In the genomic region with DNA sequence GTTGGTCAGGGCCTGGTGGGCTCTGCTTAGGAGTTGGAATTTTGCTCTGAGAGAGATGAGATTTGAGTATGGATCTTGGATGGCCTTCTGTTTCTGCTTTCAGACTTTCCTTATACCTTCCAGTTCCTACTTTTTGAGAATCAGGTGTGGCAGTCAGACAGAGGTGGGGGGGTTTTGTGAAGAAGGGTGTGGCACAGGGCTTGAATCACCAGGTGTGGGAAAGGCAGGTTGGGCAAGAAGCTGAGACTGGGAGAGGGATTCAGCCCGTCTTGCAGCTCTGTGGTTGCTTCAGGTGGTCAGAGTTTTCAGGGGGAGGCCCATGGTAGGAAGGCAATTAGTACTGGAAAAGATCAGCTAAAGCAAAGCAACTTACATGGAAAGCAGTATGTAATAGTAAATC, we compare ENCODE assay signal across 10 cellular contexts.
A peak's percentile ranks its signal among the peaks of the same experiment; 100 is the strongest.
DNase-seq lines count a peak whose midpoint lies in the region; ATAC-seq and TF ChIP-seq lines count a peak whose summit lies in the region.
"Had no signal": no experiment of that assay in that cellular context is flagged by ENCODE, and none has a peak within 500 bp of the region (broad histone marks: within the 10 kb centered on the region; RNA-seq: fewer than 3 reads in every experiment).

No MANE protein-coding gene starts in this region.

- WGBS in prostate gland, result 66% methylated on average over 1 of the region's 1 CpG
- WGBS in ovary, 3 donors, result 56 to 76% (median 64%) methylated on average over 1 of the region's 1 CpG

- H3K9ac ChIP-seq in KMS-11, result no peak overlapping the region
- H3K9ac ChIP-seq: neural progenitor cell had no signal

- peaks cover 16% of the 10 kb centered on the region for H3K4me1 Mint-ChIP-seq in T-helper 1 cell treated with Interleukin-12 subunit alpha and Interleukin-12 subunit beta and Interleukin-4 antibody, amounts not matched to agents 30 μg/mL and 1 μg/mL, for 36 hours (ENCODE audit: low read depth)

- peak overlapping the region; percentile 76 for H3K27ac Mint-ChIP-seq in T-helper 1 cell treated with Interleukin-12 subunit alpha and Interleukin-12 subunit beta and Interleukin-4 antibody, amounts not matched to agents 30 μg/mL and 1 μg/mL, for 36 hours
- H3K27ac Mint-ChIP-seq: neural progenitor cell had no signal

- DNase-seq in T-helper 1 cell, result no peak
- peak; percentile 86 for DNase-seq in epithelial cell of esophagus (ENCODE audit: low read depth)
- no peak for DNase-seq in prostate gland (ENCODE audit: low spot score)
- DNase-seq in ovary, result no peak
- no peak for DNase-seq in NCI-H82 (lab: John Stamatoyannopoulos, UW)

- no peak for TF ChIP-seq EP300 in ovary (IDR thresholded peaks at IDR 0.05)

- no peaks in the 10 kb centered on the region for H3K36me3 ChIP-seq in KMS-11 (ENCODE audit: insufficient read depth)
- H3K36me3 ChIP-seq in prostate gland, result no peaks in the 10 kb centered on the region
- no peaks in the 10 kb centered on the region for H3K36me3 ChIP-seq in ovary
- H3K36me3 ChIP-seq: neural progenitor cell had no signal

- no peaks in the 10 kb centered on the region for H3K27me3 Mint-ChIP-seq in T-helper 1 cell treated with Interleukin-12 subunit alpha and Interleukin-12 subunit beta and Interleukin-4 antibody, amounts not matched to agents 30 μg/mL and 1 μg/mL, for 36 hours (ENCODE audit: low read depth)

- peak overlapping the region; percentile 66 for H3K27ac ChIP-seq in KMS-11
- peak overlapping the region; percentile 51 to 68 for H3K27ac ChIP-seq in prostate gland
- no peak overlapping the region for H3K27ac ChIP-seq in ovary
- H3K27ac ChIP-seq: neural progenitor cell had no signal

- peak overlapping the region; percentile 49 for H3K4me3 Mint-ChIP-seq in T-helper 1 cell treated with Interleukin-12 subunit alpha and Interleukin-12 subunit beta and Interleukin-4 antibody, amounts not matched to agents 30 μg/mL and 1 μg/mL, for 36 hours
- H3K4me3 Mint-ChIP-seq: neural progenitor cell had no signal

- peak overlapping the region; percentile 93 for H3K4me2 ChIP-seq in KMS-11
- H3K4me2 ChIP-seq: neural progenitor cell had no signal

- H3K36me3 Mint-ChIP-seq in T-helper 1 cell treated with Interleukin-12 subunit alpha and Interleukin-12 subunit beta and Interleukin-4 antibody, amounts not matched to agents 30 μg/mL and 1 μg/mL, for 36 hours (ENCODE audit: low read depth), result peaks cover 5% of the 10 kb centered on the region
- H3K36me3 Mint-ChIP-seq: neural progenitor cell had no signal

- H2AFZ ChIP-seq in KMS-11 (ENCODE audit: low read depth), result peak overlapping the region; percentile 3; the same call in 1 of the 2 replicates
- H2AFZ ChIP-seq: neural progenitor cell had no signal

- H3K4me3 ChIP-seq in KMS-11 (IDR thresholded peaks at IDR 0.05; ENCODE audit: insufficient read depth, low read depth, low read length), result no peak overlapping the region
- no peak overlapping the region for H3K4me3 ChIP-seq in epithelial cell of esophagus (ENCODE audit: low read length)
- H3K4me3 ChIP-seq in prostate gland, result peak overlapping the region in 1 of 2 donors; percentile 16
- no peak overlapping the region for H3K4me3 ChIP-seq in ovary
- H3K4me3 ChIP-seq: GM12878, neural progenitor cell had no signal

- TF ChIP-seq POLR2A in prostate gland (IDR thresholded peaks at IDR 0.05) (no peak), ovary (IDR thresholded peaks at IDR 0.05) (no peak)

- no peaks in the 10 kb centered on the region for H3K79me2 ChIP-seq in KMS-11 (ENCODE audit: insufficient read depth, low read depth)

- intact Hi-C loops in prostate gland (cut with DNase I) (loop anchor here (2.0 to 10.0 kb wide), 8 partner anchors 109 to 773 kb away; a partner anchor contains a TSS), ovary (cut with DNase I) (no loop called here)

- H3K4me1 ChIP-seq in KMS-11 (ENCODE audit: low read depth, poor library complexity, severe bottlenecking) (peaks cover 24% of the 10 kb centered on the region), prostate gland (replicated peaks) (peaks cover 2% of the 10 kb centered on the region), ovary (ENCODE audit: insufficient read depth) (peaks cover 9% of the 10 kb centered on the region)
- H3K4me1 ChIP-seq: neural progenitor cell had no signal

- H3K27me3 ChIP-seq in KMS-11 (ENCODE audit: insufficient read depth, low read depth), result no peaks in the 10 kb centered on the region
- H3K27me3 ChIP-seq in prostate gland (replicated peaks; ENCODE audit: insufficient read depth), result no peaks in the 10 kb centered on the region
- H3K27me3 ChIP-seq in ovary, result no peaks in the 10 kb centered on the region
- H3K27me3 ChIP-seq: neural progenitor cell had no signal

- no peak for ATAC-seq in HG03442 (IDR thresholded peaks at IDR 0.05; ENCODE audit: unreplicated experiment)

- H3K9me3 ChIP-seq in prostate gland (no peaks in the 10 kb centered on the region), ovary (no peaks in the 10 kb centered on the region)

- no peaks in the 10 kb centered on the region for H3K9me3 Mint-ChIP-seq in T-helper 1 cell treated with Interleukin-12 subunit alpha and Interleukin-12 subunit beta and Interleukin-4 antibody, amounts not matched to agents 30 μg/mL and 1 μg/mL, for 36 hours

- H4K20me1 ChIP-seq in KMS-11 (ENCODE audit: insufficient read depth), result no peaks in the 10 kb centered on the region

- no peak for TF ChIP-seq CTCF in KMS-11 (conservative IDR thresholded peaks at IDR 0.05; ENCODE audit: low read depth, low read length)
- no peak for TF ChIP-seq CTCF in epithelial cell of esophagus (IDR thresholded peaks at IDR 0.05; ENCODE audit: insufficient read depth, low read depth, low read length, missing control alignments)
- no peak for TF ChIP-seq CTCF in prostate gland (IDR thresholded peaks at IDR 0.05)
- no peak for TF ChIP-seq CTCF in ovary (IDR thresholded peaks at IDR 0.05)

Comparison
In these comparisons a context has a peak if more than half of its experiments do, and no peak if none do; other contexts are left out.
1. H3K27ac ChIP-seq: peak in KMS-11 (single experiment) and prostate gland (2 of 2); none in ovary (0 of 2).